ENCODE assay signal across 15 cellular contexts in genomic region chr6:1391692-1392309, GRCh38. TPM values are rescaled to one million over a fixed set of nuclear protein-coding genes. Genes with fewer than 3 reads are reported as not detected.
DNase-seq lines count a peak whose midpoint lies in the region; ATAC-seq and TF ChIP-seq lines count a peak whose summit lies in the region.
"Had no signal": no experiment of that assay in that cellular context is flagged by ENCODE, and none has a peak within 500 bp of the region (broad histone marks: within the 10 kb centered on the region; RNA-seq: fewer than 3 reads in every experiment).

No MANE protein-coding gene starts in this region.

- H3K36me3 Mint-ChIP-seq in activated CD4-positive, alpha-beta memory T cell treated with anti-CD3 and anti-CD28 coated beads, Interleukin-2, amount 10 ng/mL, durations not matched to agents 7 days and 5 days (ENCODE audit: low read depth): peaks cover 3% of the 10 kb centered on the region
- H3K36me3 Mint-ChIP-seq in activated CD4-positive, alpha-beta memory T cell treated with anti-CD3 and anti-CD28 coated beads for 36 hours: no peaks in the 10 kb centered on the region
- H3K36me3 Mint-ChIP-seq in type B pancreatic cell: peaks cover 2% of the 10 kb centered on the region

- TF ChIP-seq CTCF in colonic mucosa (IDR thresholded peaks at IDR 0.05) (no peak), type B pancreatic cell (conservative IDR thresholded peaks at IDR 0.05) (no peak)

- no peaks in the 10 kb centered on the region for H3K36me3 ChIP-seq in colonic mucosa
- no peaks in the 10 kb centered on the region for H3K36me3 ChIP-seq in mucosa of rectum (ENCODE audit: control insufficient read depth in 2 of 2, insufficient read depth in 2 of 2, low read length in 2 of 2)

- H3K4me1 ChIP-seq in colonic mucosa (no peaks in the 10 kb centered on the region), mucosa of rectum (ENCODE audit: control insufficient read depth in 2 of 2, insufficient read depth in 2 of 2, low read length in 2 of 2) (no peaks in the 10 kb centered on the region)

- peaks cover 15% of the 10 kb centered on the region for H3K4me1 Mint-ChIP-seq in activated CD4-positive, alpha-beta memory T cell treated with anti-CD3 and anti-CD28 coated beads, Interleukin-2, amount 10 ng/mL, durations not matched to agents 7 days and 5 days
- H3K4me1 Mint-ChIP-seq in activated CD4-positive, alpha-beta memory T cell treated with anti-CD3 and anti-CD28 coated beads for 36 hours (ENCODE audit: low read depth): peaks cover 17% of the 10 kb centered on the region
- peaks cover 30% of the 10 kb centered on the region for H3K4me1 Mint-ChIP-seq in type B pancreatic cell (ENCODE audit: unreplicated experiment)

- H3K9me3 ChIP-seq in colonic mucosa (no peaks in the 10 kb centered on the region), mucosa of rectum (ENCODE audit: control insufficient read depth in 2 of 2, low read length in 2 of 2) (no peaks in the 10 kb centered on the region)

- POLR2A ChIA-PET in activated CD4-positive, alpha-beta memory T cell treated with anti-CD3 and anti-CD28 coated beads, Interleukin-2, amount 10 ng/mL, durations not matched to agents 7 days and 5 days (lab: Charles Lee): no interaction called here
- POLR2A ChIA-PET in activated CD4-positive, alpha-beta memory T cell treated with anti-CD3 and anti-CD28 coated beads for 36 hours (lab: Charles Lee): no interaction called here

- peak overlapping the region; percentile 63 to 66 for H3K9ac ChIP-seq in colonic mucosa (ENCODE audit: low read depth in 2 of 2, low read length in 2 of 2)
- peak overlapping the region; percentile 54 to 68 for H3K9ac ChIP-seq in mucosa of rectum (ENCODE audit: low read depth in 1 of 2, low read length in 2 of 2)

- CTCF ChIA-PET in activated CD4-positive, alpha-beta memory T cell treated with anti-CD3 and anti-CD28 coated beads, Interleukin-2, amount 10 ng/mL, durations not matched to agents 7 days and 5 days (lab: Charles Lee): no interaction called here
- CTCF ChIA-PET in activated CD4-positive, alpha-beta memory T cell treated with anti-CD3 and anti-CD28 coated beads for 36 hours (lab: Charles Lee): interaction anchor here (1.0 kb wide), 1 partner anchor 799 kb away, joined by 4 read pairs; no protein-coding TSS in a partner anchor

- peak overlapping the region; percentile 31 for H3K4me3 ChIP-seq in colonic mucosa
- H3K4me3 ChIP-seq in mucosa of rectum (ENCODE audit: low read length in 2 of 2): peak overlapping the region; percentile 45 to 53

- DNase-seq in activated CD4-positive, alpha-beta memory T cell treated with anti-CD3 and anti-CD28 coated beads, Interleukin-2, amount 10 ng/mL, durations not matched to agents 7 days and 5 days: no peak
- no peak for DNase-seq in activated CD4-positive, alpha-beta memory T cell treated with anti-CD3 and anti-CD28 coated beads for 36 hours
- no peak for DNase-seq in colonic mucosa
- no peak for DNase-seq in type B pancreatic cell (ENCODE audit: extremely low spot score, unreplicated experiment)
- no peak for DNase-seq in superior temporal gyrus (ENCODE audit: extremely low spot score)
- DNase-seq in NCI-H1048 (lab: John Stamatoyannopoulos, UW): no peak
- DNase-seq: activated naive CD8-positive, alpha-beta T cell treated with anti-CD3 and anti-CD28 coated beads, Interleukin-2, amount 50 U/mL, for 24 hours; DMS79 treated with DMSO at 0.1 percent for 48 hours; effector CD4-positive, alpha-beta T cell; Kasumi-1; NCI-H226; right cardiac atrium had no signal

- H3K9me3 Mint-ChIP-seq in activated CD4-positive, alpha-beta memory T cell treated with anti-CD3 and anti-CD28 coated beads, Interleukin-2, amount 10 ng/mL, durations not matched to agents 7 days and 5 days: no peaks in the 10 kb centered on the region
- H3K9me3 Mint-ChIP-seq in activated CD4-positive, alpha-beta memory T cell treated with anti-CD3 and anti-CD28 coated beads for 36 hours: no peaks in the 10 kb centered on the region
- no peaks in the 10 kb centered on the region for H3K9me3 Mint-ChIP-seq in type B pancreatic cell
- H3K9me3 Mint-ChIP-seq: activated naive CD8-positive, alpha-beta T cell treated with anti-CD3 and anti-CD28 coated beads, Interleukin-2, amount 50 U/mL, for 24 hours had no signal

- H3K27ac ChIP-seq in colonic mucosa (peak overlapping the region; percentile 40), mucosa of rectum (ENCODE audit: low read depth in 2 of 2, low read length in 2 of 2) (peak overlapping the region; percentile 66 to 74)
- H3K27ac ChIP-seq: RWPE1 had no signal

- peaks cover 78% of the 10 kb centered on the region for H3K27me3 Mint-ChIP-seq in activated CD4-positive, alpha-beta memory T cell treated with anti-CD3 and anti-CD28 coated beads, Interleukin-2, amount 10 ng/mL, durations not matched to agents 7 days and 5 days
- peaks cover 73% of the 10 kb centered on the region for H3K27me3 Mint-ChIP-seq in activated CD4-positive, alpha-beta memory T cell treated with anti-CD3 and anti-CD28 coated beads for 36 hours
- peaks cover 84% of the 10 kb centered on the region for H3K27me3 Mint-ChIP-seq in type B pancreatic cell

- no peak overlapping the region for H3K4me3 Mint-ChIP-seq in activated CD4-positive, alpha-beta memory T cell treated with anti-CD3 and anti-CD28 coated beads, Interleukin-2, amount 10 ng/mL, durations not matched to agents 7 days and 5 days
- no peak overlapping the region for H3K4me3 Mint-ChIP-seq in activated CD4-positive, alpha-beta memory T cell treated with anti-CD3 and anti-CD28 coated beads for 36 hours
- peak overlapping the region; percentile 82 for H3K4me3 Mint-ChIP-seq in type B pancreatic cell

- peaks cover 83% of the 10 kb centered on the region for H3K27me3 ChIP-seq in colonic mucosa
- peaks cover 32 to 56% of the 10 kb centered on the region in 2 donors for H3K27me3 ChIP-seq in mucosa of rectum (ENCODE audit: control insufficient read depth in 2 of 2, insufficient read depth in 2 of 2, low read length in 2 of 2)

- peak overlapping the region; percentile 12 for H3K27ac Mint-ChIP-seq in activated CD4-positive, alpha-beta memory T cell treated with anti-CD3 and anti-CD28 coated beads, Interleukin-2, amount 10 ng/mL, durations not matched to agents 7 days and 5 days
- H3K27ac Mint-ChIP-seq in activated CD4-positive, alpha-beta memory T cell treated with anti-CD3 and anti-CD28 coated beads for 36 hours: no peak overlapping the region
- no peak overlapping the region for H3K27ac Mint-ChIP-seq in type B pancreatic cell
- H3K27ac Mint-ChIP-seq: activated naive CD8-positive, alpha-beta T cell treated with anti-CD3 and anti-CD28 coated beads, Interleukin-2, amount 50 U/mL, for 24 hours had no signal

- intact Hi-C loops in activated CD4-positive, alpha-beta memory T cell treated with anti-CD3 and anti-CD28 coated beads for 36 hours (cut with micrococcal nuclease): loop anchor here (10.0 kb wide), 1 partner anchor 667 kb away; no protein-coding TSS in a partner anchor
- intact Hi-C loops in colonic mucosa (cut with DNase I): loop anchor here (5.0 kb wide), 1 partner anchor 794 kb away; no protein-coding TSS in a partner anchor

- no peak for ATAC-seq in HG03460 (IDR thresholded peaks at IDR 0.05; ENCODE audit: unreplicated experiment)
- ATAC-seq: activated naive CD8-positive, alpha-beta T cell treated with anti-CD3 and anti-CD28 coated beads, Interleukin-2, amount 50 U/mL, for 24 hours; right cardiac atrium had no signal

RNA-seq across cellular contexts. Expression of gene FOXF2, which starts 2.4 kb away (rescaled TPM):
- not detected for total RNA-seq in activated CD4-positive, alpha-beta memory T cell treated with anti-CD3 and anti-CD28 coated beads, Interleukin-2, amount 10 ng/mL, durations not matched to agents 7 days and 5 days
- total RNA-seq in activated CD4-positive, alpha-beta memory T cell treated with anti-CD3 and anti-CD28 coated beads for 36 hours: not detected
- 1 to 10 TPM; 4.2 to 8.4 TPM for total RNA-seq in colonic mucosa
- 2.1 and 8.1 TPM in 2 replicates for total RNA-seq in type B pancreatic cell (ENCODE audit: low replicate concordance)
